ENCODE assay signal across 1 cellular context in genomic region chr6:42340516-42340915, GRCh38.
TF ChIP-seq lines count a peak whose summit lies in the region.

No MANE protein-coding gene starts in this region.

TF ChIP-seq in IMR-90, 13 proteins besides CTCF, POLR2A, EP300 and RAD21 (continued from another document):
- TF ChIP-seq ELK1 (IDR thresholded peaks at IDR 0.05; ENCODE audit: borderline replicate concordance, low read depth, low read length): no peak
